30 cellular contexts compared by ENCODE assay signal in the genomic region with DNA sequence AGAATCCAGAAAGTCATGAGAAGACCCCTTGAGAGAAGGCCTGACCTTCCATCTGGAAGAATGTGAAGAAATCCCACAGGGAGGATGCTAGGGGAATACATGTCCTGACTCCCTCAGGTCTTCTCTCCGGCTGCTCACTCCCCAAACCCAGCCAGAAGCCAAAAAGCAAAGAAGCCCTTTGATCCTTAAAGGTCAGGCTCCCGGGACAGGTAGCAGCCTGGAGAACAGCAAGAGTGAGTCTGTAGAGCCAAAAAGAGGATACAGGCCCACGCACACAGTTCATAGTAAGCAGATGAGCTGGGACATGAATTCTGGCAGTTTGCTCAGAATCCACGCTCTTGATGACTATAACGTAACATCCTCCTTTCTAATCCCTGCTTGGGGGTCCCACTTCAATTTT.
"Had no signal": no experiment of that assay in that cellular context is flagged by ENCODE, and none has a peak within 500 bp of the region (broad histone marks: within the 10 kb centered on the region; RNA-seq: fewer than 3 reads in every experiment).

No MANE protein-coding gene starts in this region.

- H3K27ac Mint-ChIP-seq: naive thymus-derived CD4-positive, alpha-beta T cell; natural killer cell; neural progenitor cell; progenitor cell of endocrine pancreas; stimulated activated memory B cell treated with anti-CD40 and anti-IgM and Interleukin-4, amounts not matched to agents 10 μg/mL and 1 μg/mL and 100 μg/mL, for 72 hours; type B pancreatic cell had no signal

- H3K4me1 Mint-ChIP-seq: naive thymus-derived CD4-positive, alpha-beta T cell; natural killer cell; stimulated activated memory B cell treated with anti-CD40 and anti-IgM and Interleukin-4, amounts not matched to agents 10 μg/mL and 1 μg/mL and 100 μg/mL, for 72 hours; stimulated activated naive CD8-positive, alpha-beta T cell treated with anti-CD3 and anti-CD28 coated beads, Interleukin-15, amount 100 ng/mL, for 72 hours had no signal

- H3K36me3 Mint-ChIP-seq: naive thymus-derived CD4-positive, alpha-beta T cell; natural killer cell; neural progenitor cell; stimulated activated memory B cell treated with anti-CD40 and anti-IgM and Interleukin-4, amounts not matched to agents 10 μg/mL and 1 μg/mL and 100 μg/mL, for 72 hours; type B pancreatic cell had no signal

- H3K4me2 ChIP-seq: smooth muscle cell had no signal

- H3K9ac ChIP-seq: neural progenitor cell, parathyroid adenoma had no signal

- H3K4me3 ChIP-seq: neural progenitor cell, ovary, psoas muscle, skin epidermis, smooth muscle cell, spleen, suprapubic skin, testis, tibial artery, transverse colon, vagina had no signal

- H3K4me3 Mint-ChIP-seq: naive thymus-derived CD4-positive, alpha-beta T cell; natural killer cell; neural progenitor cell; stimulated activated memory B cell treated with anti-CD40 and anti-IgM and Interleukin-4, amounts not matched to agents 10 μg/mL and 1 μg/mL and 100 μg/mL, for 72 hours; stimulated activated naive CD8-positive, alpha-beta T cell treated with anti-CD3 and anti-CD28 coated beads, Interleukin-15, amount 100 ng/mL, for 72 hours; type B pancreatic cell had no signal

- H3K79me2 ChIP-seq: parathyroid adenoma had no signal

- H3K27me3 Mint-ChIP-seq: stimulated activated naive CD8-positive, alpha-beta T cell treated with anti-CD3 and anti-CD28 coated beads, Interleukin-15, amount 100 ng/mL, for 72 hours; type B pancreatic cell had no signal

- ATAC-seq: naive thymus-derived CD4-positive, alpha-beta T cell; natural killer cell; psoas muscle; right cardiac atrium; sciatic nerve; stimulated activated memory B cell treated with anti-CD40 and anti-IgM and Interleukin-4, amounts not matched to agents 10 μg/mL and 1 μg/mL and 100 μg/mL, for 72 hours; stimulated activated naive CD8-positive, alpha-beta T cell treated with anti-CD3 and anti-CD28 coated beads, Interleukin-15, amount 100 ng/mL, for 72 hours; stimulated activated naive CD8-positive, alpha-beta T cell treated with anti-CD3 and anti-CD28 coated beads, Interleukin-15, Interleukin-2, amounts not matched to agents 100 U/mL and 50 U/mL, for 24 hours had no signal

- DNase-seq: naive thymus-derived CD4-positive, alpha-beta T cell; natural killer cell; occipital lobe; ovary; psoas muscle; right cardiac atrium; spleen; stimulated activated CD4-positive, alpha-beta T cell treated with anti-CD3 and anti-CD28 coated beads, Interleukin-12 subunit alpha, Interleukin-12 subunit beta, amount 100 ng/mL, for 4 hours; stimulated activated CD4-positive, alpha-beta T cell treated with anti-CD3 and anti-CD28 coated beads, Interleukin-1b, Interleukin-23, amount 100 ng/mL, for 48 hours; stimulated activated CD4-positive, alpha-beta T cell treated with anti-CD3 and anti-CD28 coated beads, Interleukin-4, amount 100 ng/mL, for 1 hour; stimulated activated CD4-positive, alpha-beta T cell treated with anti-CD3 and anti-CD28 coated beads, Interleukin-4, amount 100 ng/mL, for 4 hours; stimulated activated CD8-positive, alpha-beta memory T cell treated with anti-CD3 and anti-CD28 coated beads, Interleukin-4, amount 100 ng/mL, for 48 hours; stimulated activated naive CD4-positive, alpha-beta T cell; stimulated activated naive CD8-positive, alpha-beta T cell treated with anti-CD3 and anti-CD28 coated beads, Interleukin-15, amount 100 ng/mL, for 72 hours; stimulated activated naive CD8-positive, alpha-beta T cell treated with anti-CD3 and anti-CD28 coated beads, Interleukin-15, Interleukin-2, amounts not matched to agents 100 U/mL and 50 U/mL, for 24 hours; substantia nigra; testis; tibial artery; transverse colon had no signal

- H3K27ac ChIP-seq: neural progenitor cell, ovary, psoas muscle, skin epidermis, spleen, suprapubic skin, testis, tibial artery, transverse colon, vagina had no signal

- H3K4me1 ChIP-seq: psoas muscle, spleen, suprapubic skin, testis, tibial artery, transverse colon, vagina had no signal

- H3K36me3 ChIP-seq: neural progenitor cell, ovary, spleen, suprapubic skin, tibial artery, transverse colon, vagina had no signal

- H3K9me3 Mint-ChIP-seq: naive thymus-derived CD4-positive, alpha-beta T cell; natural killer cell; neural progenitor cell; stimulated activated memory B cell treated with anti-CD40 and anti-IgM and Interleukin-4, amounts not matched to agents 10 μg/mL and 1 μg/mL and 100 μg/mL, for 72 hours; type B pancreatic cell had no signal

- FAIRE-seq: urothelium cell line had no signal

- H3K9me3 ChIP-seq: ovary, psoas muscle, suprapubic skin, testis, tibial artery, transverse colon, vagina had no signal

- H2AFZ ChIP-seq: neural progenitor cell, parathyroid adenoma had no signal

- H3K27me3 ChIP-seq: neural progenitor cell, ovary, spleen, suprapubic skin, testis, tibial artery, transverse colon, vagina had no signal
